ENCODE assay signal across 7 cellular contexts in the genomic region with DNA sequence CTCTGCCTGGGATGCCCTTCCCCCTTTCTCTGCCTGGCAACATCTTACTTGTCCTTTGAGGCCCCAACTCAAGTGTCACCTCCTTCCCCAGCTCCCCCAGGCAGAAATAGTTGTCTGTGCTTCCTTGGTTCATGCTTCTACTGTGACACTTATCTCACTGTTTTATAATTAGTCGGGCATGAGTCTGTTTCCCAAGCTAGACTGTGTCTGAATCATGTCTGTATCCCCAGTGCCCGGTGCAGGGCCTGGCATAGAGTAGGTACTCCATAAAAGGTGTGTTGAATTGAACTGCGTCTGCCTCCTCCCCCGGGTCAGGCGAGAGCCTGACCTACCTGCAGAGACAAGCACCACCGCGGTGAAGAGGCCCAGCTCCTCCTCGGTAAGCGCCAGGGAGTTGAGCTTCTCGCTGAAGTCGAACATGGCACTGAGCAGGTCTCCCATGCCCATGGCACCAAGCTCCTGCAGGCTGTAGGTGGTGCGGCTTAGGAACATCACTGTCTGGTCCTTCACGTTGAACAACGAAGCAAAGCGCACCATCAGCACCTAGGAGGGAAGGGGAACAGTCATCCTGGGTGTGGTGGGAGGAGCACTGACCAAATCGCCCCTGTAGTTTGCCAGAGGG. TPM values are rescaled to one million over a fixed set of nuclear protein-coding genes. Genes with fewer than 3 reads are reported as not detected.
A peak's percentile ranks its signal among the peaks of the same experiment; 100 is the strongest.
DNase-seq lines count a peak whose midpoint lies in the region; ATAC-seq and TF ChIP-seq lines count a peak whose summit lies in the region.
"Had no signal": no experiment of that assay in that cellular context is flagged by ENCODE, and none has a peak within 500 bp of the region (broad histone marks: within the 10 kb centered on the region; RNA-seq: fewer than 3 reads in every experiment).

No MANE protein-coding gene starts in this region.

- H3K4me1 ChIP-seq in adrenal gland (replicated peaks in 1 of 2), result peaks cover 46 to 68% of the 10 kb centered on the region in 2 donors
- H3K4me1 ChIP-seq in left ventricle myocardium inferior, result peaks cover 97% of the 10 kb centered on the region

- TF ChIP-seq POLR2A in adrenal gland (IDR thresholded peaks at IDR 0.05), result peak in 1 of 2 donors; percentile 14

- H3K4me3 ChIP-seq in adrenal gland (no peak overlapping the region), left ventricle myocardium inferior (peak overlapping the region; percentile 98)

- WGBS in adrenal gland, 4 donors, result 54 to 70% (median 64%) methylated on average over 14 to 16 of the region's 16 CpGs

- intact Hi-C loops in adrenal gland (cut with DNase I), result loop anchor here in 1 of 2 donors (5.0 kb wide), 1 partner anchor 76 kb away; a partner anchor contains a TSS
- intact Hi-C loops in left ventricle myocardium inferior (cut with micrococcal nuclease), result no loop called here

- ATAC-seq in HG03432 (IDR thresholded peaks at IDR 0.05; ENCODE audit: unreplicated experiment), result no peak

- DNase-seq in adrenal gland, result peak in 4 of 7 donors; percentile 29 to 58 (median 47)
- DNase-seq in left ventricle myocardium inferior, result no peak
- no peak for DNase-seq in C1 segment of cervical spinal cord (lab: John Stamatoyannopoulos, UW)
- DNase-seq in OCI-M2 (lab: John Stamatoyannopoulos, UW; ENCODE audit: unreplicated experiment), result no peak
- DNase-seq: NCI-H748 treated with DMSO at 0.1 percent for 48 hours had no signal

- H3K9me3 ChIP-seq in adrenal gland (replicated peaks in 1 of 3) (no peaks in the 10 kb centered on the region), left ventricle myocardium inferior (replicated peaks) (no peaks in the 10 kb centered on the region)

- H3K36me3 ChIP-seq in adrenal gland (replicated peaks in 1 of 2) (peaks cover 0 to 64% of the 10 kb centered on the region in 2 donors), left ventricle myocardium inferior (peaks cover 68% of the 10 kb centered on the region)

- H3K27me3 ChIP-seq in adrenal gland, result no peaks in the 10 kb centered on the region
- no peaks in the 10 kb centered on the region for H3K27me3 ChIP-seq in left ventricle myocardium inferior (ENCODE audit: low read depth)

- TF ChIP-seq CTCF in adrenal gland (IDR thresholded peaks at IDR 0.05), result no peak
- no peak for TF ChIP-seq CTCF in left ventricle myocardium inferior (IDR thresholded peaks at IDR 0.05; ENCODE audit: borderline replicate concordance)

- H3K27ac ChIP-seq in adrenal gland (peak overlapping the region in 3 of 5 donors; percentile 96 to 100 (median 97)), left ventricle myocardium inferior (replicated peaks) (peak overlapping the region; percentile 100), temporal lobe (ENCODE audit: low read depth, low read length) (peak overlapping the region; percentile 71)

RNA-seq across cellular contexts. Expression of a gene that starts 6.7 kb away (rescaled TPM):
- total RNA-seq in adrenal gland (10 to 100 TPM; 14.0 to 69.1 (median 41.4) TPM), left ventricle myocardium inferior (19.1 TPM), temporal lobe (0.25 TPM)
- polyA plus RNA-seq in adrenal gland, result 10 to 100 TPM; 34.5 to 59.0 (median 36.6) TPM

RNA-seq across cellular contexts. Expression of a gene that starts 28.1 kb away (rescaled TPM):
- total RNA-seq in adrenal gland, result 100 to 1,000 TPM in 1 of 8 donors, 10 to 100 TPM in 7; 47.8 to 100 (median 69.1) TPM
- polyA plus RNA-seq in adrenal gland, result 100 to 1,000 TPM in 2 of 3 donors, 10 to 100 TPM in 1; 74.2 to 143 (median 128) TPM
- total RNA-seq in left ventricle myocardium inferior, result 39.8 TPM
- 81.9 TPM for total RNA-seq in temporal lobe

RNA-seq across cellular contexts. Expression of a gene that starts 30.9 kb away (rescaled TPM):
- 100 to 1,000 TPM in 3 of 8 donors, 10 to 100 TPM in 5; 46.1 to 110 (median 76.4) TPM for total RNA-seq in adrenal gland
- polyA plus RNA-seq in adrenal gland, result 10 to 100 TPM; 41.8 to 62.3 (median 50.9) TPM
- total RNA-seq in left ventricle myocardium inferior, result 78.3 TPM
- total RNA-seq in temporal lobe, result 109 TPM

RNA-seq across cellular contexts. Expression of a gene that starts 39.5 kb away (rescaled TPM):
- total RNA-seq in adrenal gland (100 to 1,000 TPM in 1 of 8 donors, 10 to 100 TPM in 7; 57.1 to 127 (median 78.1) TPM), left ventricle myocardium inferior (58.2 TPM), temporal lobe (76.7 TPM)
- 100 to 1,000 TPM in 1 of 3 donors, 10 to 100 TPM in 2; 50.3 to 103 (median 92.9) TPM for polyA plus RNA-seq in adrenal gland

RNA-seq across cellular contexts. Expression of a gene that starts 46.6 kb away (rescaled TPM):
- total RNA-seq in adrenal gland (10 to 100 TPM; 36.2 to 72.4 (median 61.7) TPM), left ventricle myocardium inferior (44.0 TPM), temporal lobe (31.5 TPM)
- polyA plus RNA-seq in adrenal gland, result 10 to 100 TPM; 36.2 to 65.1 (median 57.5) TPM

Comparison
In these comparisons a context has a peak if more than half of its experiments do, and no peak if none do; other contexts are left out.
1. DNase-seq: peak in adrenal gland (4 of 7); none in left ventricle myocardium inferior (single experiment), C1 segment of cervical spinal cord (0 of 14) and OCI-M2 (single experiment).
2. RNA of a gene that starts 6.7 kb away (total RNA-seq): 14.0 to 69.1 TPM in adrenal gland and 19.1 TPM in left ventricle myocardium inferior (single experiment); 0.25 TPM in temporal lobe (single experiment); every median in the first group is over 10 times any median in the second.
3. Peak in every context shown above with its lines, with median percentiles within 50 percentile points of each other: H3K27ac ChIP-seq.